1 cellular context compared by ENCODE assay signal in genomic region chr6:43509142-43509983, GRCh38.
TF ChIP-seq lines count a peak whose summit lies in the region.

No MANE protein-coding gene starts in this region.

TF ChIP-seq in HepG2, 621 proteins besides CTCF, POLR2A, EP300 and RAD21 (continued from another document and continues in another):
- TF ChIP-seq ZGPAT (CRISPR knock-in tag; IDR thresholded peaks at IDR 0.05) = 0 out of 2 replicates have a peak, but pooled peaks have one; percentile 18
- TF ChIP-seq SNAPC2 (CRISPR knock-in tag; IDR thresholded peaks at IDR 0.05) = no peak
- TF ChIP-seq NFATC3 (CRISPR knock-in tag; IDR thresholded peaks at IDR 0.05) = no peak
- TF ChIP-seq ZSCAN9 (CRISPR knock-in tag; IDR thresholded peaks at IDR 0.05; ENCODE audit: borderline replicate concordance) = no peak
- 0 out of 2 replicates have a peak, but pooled peaks have one; percentile 43 for TF ChIP-seq THAP7 (CRISPR knock-in tag; IDR thresholded peaks at IDR 0.05)
- 0 out of 2 replicates have a peak, but pooled peaks have one; percentile 53 for TF ChIP-seq CHCHD3 (CRISPR knock-in tag; IDR thresholded peaks at IDR 0.05)
- peak; percentile 86; the same call in 1 of the 2 replicates for TF ChIP-seq MYPOP (CRISPR knock-in tag; IDR thresholded peaks at IDR 0.05)
- no peak for TF ChIP-seq GLI4 (CRISPR knock-in tag; IDR thresholded peaks at IDR 0.05; ENCODE audit: borderline replicate concordance)
- TF ChIP-seq, protein P1, sequence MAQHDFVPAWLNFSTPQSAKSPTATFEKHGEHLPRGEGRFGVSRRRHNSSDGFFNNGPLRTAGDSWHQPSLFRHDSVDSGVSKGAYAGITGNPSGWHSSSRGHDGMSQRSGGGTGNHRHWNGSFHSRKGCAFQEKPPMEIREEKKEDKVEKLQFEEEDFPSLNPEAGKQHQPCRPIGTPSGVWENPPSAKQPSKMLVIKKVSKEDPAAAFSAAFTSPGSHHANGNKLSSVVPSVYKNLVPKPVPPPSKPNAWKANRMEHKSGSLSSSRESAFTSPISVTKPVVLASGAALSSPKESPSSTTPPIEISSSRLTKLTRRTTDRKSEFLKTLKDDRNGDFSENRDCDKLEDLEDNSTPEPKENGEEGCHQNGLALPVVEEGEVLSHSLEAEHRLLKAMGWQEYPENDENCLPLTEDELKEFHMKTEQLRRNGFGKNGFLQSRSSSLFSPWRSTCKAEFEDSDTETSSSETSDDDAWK (CRISPR knock-in tag; IDR thresholded peaks at IDR 0.05) = no peak
- no peak for TF ChIP-seq ZNF382 (CRISPR knock-in tag; IDR thresholded peaks at IDR 0.05; ENCODE audit: borderline replicate concordance)
- TF ChIP-seq DPF2 (CRISPR knock-in tag; IDR thresholded peaks at IDR 0.05; ENCODE audit: borderline replicate concordance, low read depth) = no peak
- TF ChIP-seq TEAD2 (CRISPR knock-in tag; IDR thresholded peaks at IDR 0.05) = no peak
- no peak for TF ChIP-seq ZNF550 (CRISPR knock-in tag; IDR thresholded peaks at IDR 0.05; ENCODE audit: borderline replicate concordance)
- no peak; the same call in 1 of the 2 replicates for TF ChIP-seq ZNF143 (CRISPR knock-in tag; IDR thresholded peaks at IDR 0.05)
- TF ChIP-seq LCORL (IDR thresholded peaks at IDR 0.05) = no peak
- TF ChIP-seq LCORL (CRISPR knock-in tag; IDR thresholded peaks at IDR 0.05) = no peak; the same call in 1 of the 2 replicates
- TF ChIP-seq, protein P2, sequence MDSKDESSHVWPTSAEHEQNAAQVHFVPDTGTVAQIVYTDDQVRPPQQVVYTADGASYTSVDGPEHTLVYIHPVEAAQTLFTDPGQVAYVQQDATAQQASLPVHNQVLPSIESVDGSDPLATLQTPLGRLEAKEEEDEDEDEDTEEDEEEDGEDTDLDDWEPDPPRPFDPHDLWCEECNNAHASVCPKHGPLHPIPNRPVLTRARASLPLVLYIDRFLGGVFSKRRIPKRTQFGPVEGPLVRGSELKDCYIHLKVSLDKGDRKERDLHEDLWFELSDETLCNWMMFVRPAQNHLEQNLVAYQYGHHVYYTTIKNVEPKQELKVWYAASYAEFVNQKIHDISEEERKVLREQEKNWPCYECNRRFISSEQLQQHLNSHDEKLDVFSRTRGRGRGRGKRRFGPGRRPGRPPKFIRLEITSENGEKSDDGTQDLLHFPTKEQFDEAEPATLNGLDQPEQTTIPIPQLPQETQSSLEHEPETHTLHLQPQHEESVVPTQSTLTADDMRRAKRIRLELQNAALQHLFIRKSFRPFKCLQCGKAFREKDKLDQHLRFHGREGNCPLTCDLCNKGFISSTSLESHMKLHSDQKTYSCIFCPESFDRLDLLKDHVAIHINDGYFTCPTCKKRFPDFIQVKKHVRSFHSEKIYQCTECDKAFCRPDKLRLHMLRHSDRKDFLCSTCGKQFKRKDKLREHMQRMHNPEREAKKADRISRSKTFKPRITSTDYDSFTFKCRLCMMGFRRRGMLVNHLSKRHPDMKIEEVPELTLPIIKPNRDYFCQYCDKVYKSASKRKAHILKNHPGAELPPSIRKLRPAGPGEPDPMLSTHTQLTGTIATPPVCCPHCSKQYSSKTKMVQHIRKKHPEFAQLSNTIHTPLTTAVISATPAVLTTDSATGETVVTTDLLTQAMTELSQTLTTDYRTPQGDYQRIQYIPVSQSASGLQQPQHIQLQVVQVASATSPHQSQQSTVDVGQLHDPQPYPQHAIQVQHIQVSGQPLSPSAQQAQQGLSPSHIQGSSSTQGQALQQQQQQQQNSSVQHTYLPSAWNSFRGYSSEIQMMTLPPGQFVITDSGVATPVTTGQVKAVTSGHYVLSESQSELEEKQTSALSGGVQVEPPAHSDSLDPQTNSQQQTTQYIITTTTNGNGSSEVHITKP (CRISPR knock-in tag; IDR thresholded peaks at IDR 0.05; ENCODE audit: low read depth) = no peak
- no peak for TF ChIP-seq SP2 (CRISPR knock-in tag; IDR thresholded peaks at IDR 0.05)
- no peak for TF ChIP-seq ZNF562 (CRISPR knock-in tag; IDR thresholded peaks at IDR 0.05; ENCODE audit: borderline replicate concordance)
- no peak for TF ChIP-seq ZNF619 (CRISPR knock-in tag; IDR thresholded peaks at IDR 0.05)
- no peak for TF ChIP-seq ZNF335 (CRISPR knock-in tag; IDR thresholded peaks at IDR 0.05)
- no peak for TF ChIP-seq ARNTL (CRISPR knock-in tag; IDR thresholded peaks at IDR 0.05)
- no peak for TF ChIP-seq MATR3 (CRISPR knock-in tag; IDR thresholded peaks at IDR 0.05)
- no peak for TF ChIP-seq ZNF205 (CRISPR knock-in tag; IDR thresholded peaks at IDR 0.05)
- no peak for TF ChIP-seq CERS6 (CRISPR knock-in tag; IDR thresholded peaks at IDR 0.05)
- no peak for TF ChIP-seq HOXA9 (CRISPR knock-in tag; IDR thresholded peaks at IDR 0.05; ENCODE audit: borderline replicate concordance)
- no peak for TF ChIP-seq THRA (CRISPR knock-in tag; IDR thresholded peaks at IDR 0.05; ENCODE audit: borderline replicate concordance)
- no peak for TF ChIP-seq GMEB1 (CRISPR knock-in tag; IDR thresholded peaks at IDR 0.05; ENCODE audit: borderline replicate concordance)
- TF ChIP-seq CC2D1A (CRISPR knock-in tag; IDR thresholded peaks at IDR 0.05) = no peak
- TF ChIP-seq ZBTB2 (CRISPR knock-in tag; IDR thresholded peaks at IDR 0.05; ENCODE audit: low read depth) = no peak
- no peak for TF ChIP-seq FOXP1 (IDR thresholded peaks at IDR 0.05)
- no peak for TF ChIP-seq FOXP1 (CRISPR knock-in tag; IDR thresholded peaks at IDR 0.05)
- no peak for TF ChIP-seq ZNF572 (CRISPR knock-in tag; IDR thresholded peaks at IDR 0.05)
- TF ChIP-seq SIX1 (CRISPR knock-in tag; IDR thresholded peaks at IDR 0.05; ENCODE audit: borderline replicate concordance) = no peak
- TF ChIP-seq HDAC1 (CRISPR knock-in tag; IDR thresholded peaks at IDR 0.05) = no peak; the same call in 1 of the 2 replicates
- no peak for TF ChIP-seq EEA1 (CRISPR knock-in tag; IDR thresholded peaks at IDR 0.05; ENCODE audit: borderline replicate concordance)
- TF ChIP-seq ZNF709 (CRISPR knock-in tag; IDR thresholded peaks at IDR 0.05) = 0 out of 2 replicates have a peak, but pooled peaks have one; percentile 54
- TF ChIP-seq MTF1 (CRISPR knock-in tag; IDR thresholded peaks at IDR 0.05) = no peak
- TF ChIP-seq TBX3 (IDR thresholded peaks at IDR 0.05; ENCODE audit: borderline replicate concordance) = no peak
- TF ChIP-seq, protein P3, sequence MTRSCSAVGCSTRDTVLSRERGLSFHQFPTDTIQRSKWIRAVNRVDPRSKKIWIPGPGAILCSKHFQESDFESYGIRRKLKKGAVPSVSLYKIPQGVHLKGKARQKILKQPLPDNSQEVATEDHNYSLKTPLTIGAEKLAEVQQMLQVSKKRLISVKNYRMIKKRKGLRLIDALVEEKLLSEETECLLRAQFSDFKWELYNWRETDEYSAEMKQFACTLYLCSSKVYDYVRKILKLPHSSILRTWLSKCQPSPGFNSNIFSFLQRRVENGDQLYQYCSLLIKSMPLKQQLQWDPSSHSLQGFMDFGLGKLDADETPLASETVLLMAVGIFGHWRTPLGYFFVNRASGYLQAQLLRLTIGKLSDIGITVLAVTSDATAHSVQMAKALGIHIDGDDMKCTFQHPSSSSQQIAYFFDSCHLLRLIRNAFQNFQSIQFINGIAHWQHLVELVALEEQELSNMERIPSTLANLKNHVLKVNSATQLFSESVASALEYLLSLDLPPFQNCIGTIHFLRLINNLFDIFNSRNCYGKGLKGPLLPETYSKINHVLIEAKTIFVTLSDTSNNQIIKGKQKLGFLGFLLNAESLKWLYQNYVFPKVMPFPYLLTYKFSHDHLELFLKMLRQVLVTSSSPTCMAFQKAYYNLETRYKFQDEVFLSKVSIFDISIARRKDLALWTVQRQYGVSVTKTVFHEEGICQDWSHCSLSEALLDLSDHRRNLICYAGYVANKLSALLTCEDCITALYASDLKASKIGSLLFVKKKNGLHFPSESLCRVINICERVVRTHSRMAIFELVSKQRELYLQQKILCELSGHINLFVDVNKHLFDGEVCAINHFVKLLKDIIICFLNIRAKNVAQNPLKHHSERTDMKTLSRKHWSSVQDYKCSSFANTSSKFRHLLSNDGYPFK (CRISPR knock-in tag; IDR thresholded peaks at IDR 0.05; ENCODE audit: borderline replicate concordance) = 0 out of 2 replicates have a peak, but pooled peaks have one; percentile 44
- TF ChIP-seq ZBTB7B (CRISPR knock-in tag; IDR thresholded peaks at IDR 0.05) = no peak
- no peak for TF ChIP-seq RARA (CRISPR knock-in tag; IDR thresholded peaks at IDR 0.05)
- TF ChIP-seq SIN3B (IDR thresholded peaks at IDR 0.05; ENCODE audit: low read length) = no peak
- TF ChIP-seq ZNF207 (IDR thresholded peaks at IDR 0.05; ENCODE audit: borderline replicate concordance) = no peak
- no peak for TF ChIP-seq GFI1 (CRISPR knock-in tag; IDR thresholded peaks at IDR 0.05; ENCODE audit: borderline replicate concordance)
- no peak for TF ChIP-seq ZBTB21 (CRISPR knock-in tag; IDR thresholded peaks at IDR 0.05)
- TF ChIP-seq CENPT (CRISPR knock-in tag; IDR thresholded peaks at IDR 0.05; ENCODE audit: low read depth) = 0 out of 2 replicates have a peak, but pooled peaks have one; percentile 38
- no peak for TF ChIP-seq E2F1 (CRISPR knock-in tag; IDR thresholded peaks at IDR 0.05)
